ENCODE assay signal across 28 cellular contexts in the genomic region with DNA sequence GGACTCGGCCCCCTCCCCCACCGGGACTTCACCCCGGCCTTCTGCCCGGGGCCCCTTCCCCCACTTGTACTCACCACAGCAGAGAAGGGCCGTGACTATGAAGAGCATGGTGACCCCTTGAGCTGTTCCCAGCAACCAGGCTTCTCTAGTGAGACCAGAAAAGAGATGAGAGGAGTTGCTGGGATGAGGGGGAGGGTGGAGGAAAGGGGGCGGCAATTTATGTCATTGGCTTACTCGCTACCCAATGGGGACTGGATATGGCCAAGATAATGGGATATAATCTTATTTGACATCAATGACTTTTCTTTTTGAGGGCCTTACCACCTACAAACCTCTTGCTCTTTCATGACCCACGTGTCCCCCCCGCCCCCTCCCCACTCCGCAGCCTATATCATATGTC. TPM values are rescaled to one million over a fixed set of nuclear protein-coding genes. Genes with fewer than 3 reads are reported as not detected.
A peak's percentile ranks its signal among the peaks of the same experiment; 100 is the strongest.
DNase-seq lines count a peak whose midpoint lies in the region; ATAC-seq, FAIRE-seq and TF ChIP-seq lines count a peak whose summit lies in the region.
"Had no signal": no experiment of that assay in that cellular context is flagged by ENCODE, and none has a peak within 500 bp of the region (broad histone marks: within the 10 kb centered on the region; RNA-seq: fewer than 3 reads in every experiment).

No MANE protein-coding gene starts in this region.

- no peak overlapping the region for H2BK20ac ChIP-seq in H1 (ENCODE audit: low read length)

- no peak overlapping the region for H2BK15ac ChIP-seq in H1 (ENCODE audit: low read length)

- H3K27ac ChIP-seq in H1 (ENCODE audit: low read depth, low read length), result no peak overlapping the region
- H3K27ac ChIP-seq: BLaER1 had no signal

- H3K4me3 ChIP-seq in H7 (ENCODE audit: insufficient read depth, low read depth, low read length) (no peak overlapping the region), H1 (ENCODE audit: extremely low read depth in 1 of 4, insufficient read depth in 2 of 4, low read depth in 3 of 4, low read length in 4 of 4) (no peak overlapping the region)
- H3K4me3 ChIP-seq: BLaER1, GM12878 had no signal

- no peak for TF ChIP-seq CTCF in H1 (IDR thresholded peaks at IDR 0.05; ENCODE audit: control extremely low read depth in 1 of 3, insufficient read depth in 1 of 3, low read depth in 1 of 3, low read length in 3 of 3)
- no peak for TF ChIP-seq CTCF in omental fat pad (IDR thresholded peaks at IDR 0.05)

- H3K56ac ChIP-seq in H1 (replicated peaks; ENCODE audit: insufficient read length, low read depth, low read length), result no peak overlapping the region

- peak; percentile 69 for DNase-seq in H7
- DNase-seq in H1 (ENCODE audit: low read depth in 1 of 2, low spot score in 2 of 2), result no peak
- no peak for DNase-seq in omental fat pad (ENCODE audit: low spot score)
- DNase-seq: 8988T; ACHN; BE2C; C1 segment of cervical spinal cord; CD4-positive, alpha-beta memory T cell; CD4-positive, CD25-positive, alpha-beta regulatory T cell; CD8-positive, alpha-beta memory T cell; COR-L47; DMS 273 treated with DMSO at 0.1 percent for 48 hours; DMS153; DMS53; DMS79; DND-41; EL; GDM1 had no signal

- no peak overlapping the region for H4K91ac ChIP-seq in H1 (replicated peaks; ENCODE audit: insufficient read length, low read length)

- H2BK12ac ChIP-seq in H1 (ENCODE audit: low read depth, low read length), result no peak overlapping the region

- no peak for TF ChIP-seq RAD21 in H1 (IDR thresholded peaks at IDR 0.05 in 1 of 2, conservative IDR thresholded peaks at IDR 0.05 in 1 of 2; ENCODE audit: low read depth in 2 of 2, low read length in 2 of 2)

- H2BK5ac ChIP-seq in H1 (ENCODE audit: low read depth, low read length), result no peak overlapping the region

- no peak for ATAC-seq in HG03565 (IDR thresholded peaks at IDR 0.05; ENCODE audit: unreplicated experiment)
- no peak for ATAC-seq in HG02885 (IDR thresholded peaks at IDR 0.05; ENCODE audit: poor library complexity, unreplicated experiment)
- no peak for ATAC-seq in omental fat pad (ENCODE audit: low FRiP score)
- ATAC-seq: GM12878 had no signal

- no peak overlapping the region for H4K8ac ChIP-seq in H1 (ENCODE audit: extremely low read depth, insufficient read depth, low read length)

- H3K4ac ChIP-seq in H1 (replicated peaks; ENCODE audit: insufficient read length, low read depth, low read length), result no peak overlapping the region

- H3K79me2 ChIP-seq in H1 (ENCODE audit: control insufficient read depth in 1 of 2, insufficient read depth in 2 of 2, low read length in 2 of 2), result no peaks in the 10 kb centered on the region

- no peak overlapping the region; a peak in 1 of 4 replicates for H3K4me2 ChIP-seq in H1 (ENCODE audit: insufficient read depth in 1 of 2, low read depth in 2 of 2, low read length in 2 of 2)
- H3K4me2 ChIP-seq: BLaER1 had no signal

- 80% methylated on average over 1 of the region's 10 CpGs; no CpG with 5 or more reads in 1 of the 2 experiments for WGBS in H1 (ENCODE audit: extremely low coverage in 1 of 2, insufficient coverage in 1 of 2, insufficient read length in 1 of 2, insufficient replicate concordance in 2 of 2, low coverage in 1 of 2, low lambda C conversion rate in 2 of 2, missing lambda C conversion rate in 1 of 2), 2 experiments

- CTCF ChIA-PET in H1 (lab: Charles Lee; ENCODE audit: partially characterized antibody), result interaction anchor here (1.3 to 1.5 kb wide), 3 partner anchors 8 to 87 kb away, joined by 3 to 6 read pairs (median 5); no protein-coding TSS in a partner anchor

- no peak overlapping the region for H3K14ac ChIP-seq in H1 (ENCODE audit: insufficient read length)

- H3K4me1 ChIP-seq in H1 (replicated peaks in 1 of 4; ENCODE audit: control insufficient read depth in 3 of 4, insufficient read depth in 4 of 4, low read length in 3 of 4), result peaks cover 0 to 20% (median 2%) of the 10 kb centered on the region in 4 experiments; a peak in 4 of 7 replicates
- H3K4me1 ChIP-seq: BE2C, BLaER1 had no signal

- H3K18ac ChIP-seq in H1 (ENCODE audit: extremely low read depth, low read length), result no peak overlapping the region

- H4K5ac ChIP-seq in H1 (ENCODE audit: insufficient read length, low read depth, low read length), result no peak overlapping the region

- TF ChIP-seq POLR2A in H1 (IDR thresholded peaks at IDR 0.05; ENCODE audit: control extremely low read depth in 1 of 2, low read depth in 2 of 2, low read length in 2 of 2), result no peak

- H2AFZ ChIP-seq in H1 (ENCODE audit: low read length), result no peak overlapping the region

- H3K9me3 ChIP-seq in H1 (ENCODE audit: insufficient read depth in 2 of 2, low read depth in 1 of 2, low read length in 1 of 2), result no peaks in the 10 kb centered on the region
- H3K9me3 ChIP-seq: BE2C, BLaER1 had no signal

- no peaks in the 10 kb centered on the region for H3K23me2 ChIP-seq in H1 (ENCODE audit: low read depth, low read length)

- H3K79me1 ChIP-seq in H1 (ENCODE audit: low read depth, low read length), result no peaks in the 10 kb centered on the region

- H3K23ac ChIP-seq in H1 (ENCODE audit: insufficient read length), result no peak overlapping the region

- H3K36me3 ChIP-seq in H7 (replicated peaks; ENCODE audit: control insufficient read depth, insufficient read depth, low read length), result no peaks in the 10 kb centered on the region; the same call in none of the 2 replicates
- H3K36me3 ChIP-seq in H1 (ENCODE audit: control insufficient read depth in 2 of 4, insufficient read depth in 4 of 4, low read length in 3 of 4), result peaks cover 0 to 3% (median under 1%) of the 10 kb centered on the region in 4 experiments; a peak in 4 of 8 replicates
- H3K36me3 ChIP-seq: BE2C, BLaER1 had no signal

- POLR2A ChIA-PET in H1 (lab: Charles Lee; ENCODE audit: partially characterized antibody), result interaction anchor here (0.7 to 4.1 kb wide), 3 partner anchors 9 to 379 kb away, joined by 3 to 16 read pairs (median 3); a partner anchor contains a TSS

- H3K27me3 ChIP-seq in H7 (ENCODE audit: control insufficient read depth, insufficient read depth, low read length) (no peaks in the 10 kb centered on the region; the same call in 1 of the 2 replicates), H1 (replicated peaks in 1 of 4; ENCODE audit: control insufficient read depth in 3 of 4, extremely low read depth in 1 of 4, insufficient read depth in 3 of 4, low read length in 3 of 4) (no peaks in the 10 kb centered on the region)
- H3K27me3 ChIP-seq: BE2C had no signal

- H3K9ac ChIP-seq in H1 (replicated peaks in 1 of 4; ENCODE audit: extremely low read depth in 1 of 4, low read depth in 3 of 4, low read length in 3 of 4), result no peak overlapping the region
- H3K9ac ChIP-seq: BLaER1 had no signal

- peaks cover 0 to 1% of the 10 kb centered on the region in 2 experiments for H4K20me1 ChIP-seq in H1 (replicated peaks in 1 of 2; ENCODE audit: control insufficient read depth in 1 of 2, insufficient read depth in 2 of 2, low read length in 2 of 2)

- peak; percentile 63 for FAIRE-seq in H1 (lab: Jason Lieb, UNC)
- FAIRE-seq: A204.1, GM12878, GM12892, GM18507 had no signal

- H2BK120ac ChIP-seq in H1 (replicated peaks; ENCODE audit: low read depth, low read length), result no peak overlapping the region

- TF ChIP-seq EP300 in H1 (IDR thresholded peaks at IDR 0.05; ENCODE audit: borderline replicate concordance in 1 of 2, low read depth in 2 of 2, low read length in 2 of 2), result no peak

- no peak overlapping the region for H2AK5ac ChIP-seq in H1 (ENCODE audit: low read depth, low read length)

TF ChIP-seq in H1, 55 proteins besides CTCF, POLR2A, EP300 and RAD21:
- no peak for TF ChIP-seq BCL11A (IDR thresholded peaks at IDR 0.05; ENCODE audit: low read depth in 2 of 2, low read length in 2 of 2)
- TF ChIP-seq, protein P1, sequence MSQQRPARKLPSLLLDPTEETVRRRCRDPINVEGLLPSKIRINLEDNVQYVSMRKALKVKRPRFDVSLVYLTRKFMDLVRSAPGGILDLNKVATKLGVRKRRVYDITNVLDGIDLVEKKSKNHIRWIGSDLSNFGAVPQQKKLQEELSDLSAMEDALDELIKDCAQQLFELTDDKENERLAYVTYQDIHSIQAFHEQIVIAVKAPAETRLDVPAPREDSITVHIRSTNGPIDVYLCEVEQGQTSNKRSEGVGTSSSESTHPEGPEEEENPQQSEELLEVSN (IDR thresholded peaks at IDR 0.05), result peak; percentile 90

RNA-seq across cellular contexts. Expression of a gene that starts 9.9 kb away (rescaled TPM):
- total RNA-seq in H7 (2014; rRNA removed; shearing (Covaris generic)), result 13.4 and 17.8 TPM in 2 replicates
- 23.0 and 23.1 TPM in 2 replicates for total RNA-seq in H1 (2021; fragmentation: NEBNext Ultra II Directional; extraction: Animal tissue kit (Norgen Biotek cat#: 25700))
- 24.3 and 39.9 TPM in 2 replicates for polyA plus RNA-seq in H1 (2011; rRNA removed)
- polyA plus RNA-seq in H1 (2011; cell fraction: cytosol; rRNA removed), result 25.4 TPM
- 52.3 TPM for polyA plus RNA-seq in H1 (2011; cell fraction: nucleus; rRNA removed)
- polyA plus RNA-seq in H1 (2012, experiment 1 of 2), result 28.4 to 34.8 TPM (median 31.8 TPM) in 4 replicates
- polyA plus RNA-seq in H1 (2012, experiment 2 of 2), result 25.2 TPM
- polyA plus RNA-seq in H1 (2013, experiment 1 of 2), result 46.4 TPM
- 41.6 TPM for polyA plus RNA-seq in H1 (2013, experiment 2 of 2)
- polyA minus RNA-seq in H1 (2011; rRNA and poly(A)+ RNA removed), result 31.3 and 52.1 TPM in 2 replicates
- 12.3 TPM for polyA minus RNA-seq in H1 (2011; cell fraction: cytosol; rRNA and poly(A)+ RNA removed)
- 16.7 TPM for polyA minus RNA-seq in H1 (2011; cell fraction: nucleus; rRNA and poly(A)+ RNA removed)
- total RNA-seq in omental fat pad, result 1 to 10 TPM in 2 of 4 donors, under 1 TPM in 2; 0.63 to 2.0 (median 1.2) TPM
- total RNA-seq: A673; CD4-positive, alpha-beta memory T cell; CD4-positive, CD25-positive, alpha-beta regulatory T cell; CD8-positive, alpha-beta memory T cell had no signal
- polyA plus RNA-seq: AG04450; CD14-positive monocyte; CD4-positive, alpha-beta memory T cell; CD4-positive, CD25-positive, alpha-beta regulatory T cell; CD8-positive, alpha-beta memory T cell had no signal
